ENCODE assay signal across 24 cellular contexts in genomic region chr11:122418032-122418431, GRCh38.
"Had no signal": no experiment of that assay in that cellular context is flagged by ENCODE, and none has a peak within 500 bp of the region (broad histone marks: within the 10 kb centered on the region; RNA-seq: fewer than 3 reads in every experiment).

No MANE protein-coding gene starts in this region.

- H3K4me1 ChIP-seq: Peyer's patch, SJCRH30 had no signal

- H3K4me3 ChIP-seq: K562, PC-9, Peyer's patch, SJCRH30 had no signal

- H3K36me3 ChIP-seq: Peyer's patch, SJCRH30 had no signal

- H3K9me3 ChIP-seq: SJCRH30 had no signal

- H3K27ac ChIP-seq: HL-60, KMS-11, PC-9, Peyer's patch, SJCRH30 had no signal

- ATAC-seq: K562, Right ventricle myocardium inferior, SK-N-SH treated with all-trans-retinoic acid at 6 μM for 48 hours had no signal

- FAIRE-seq: HTR-8/SVneo, K562 had no signal

- DNase-seq: Kasumi-1, MM.1S, NCI-H1092 treated with DMSO at 0.1 percent for 48 hours, NCI-H1436, NCI-H187, NCI-H2029, NCI-H2081 treated with DMSO at 0.1 percent for 48 hours, NCI-H2171, NCI-H226, NCI-H446, NCI-H510A, NCI-H524 treated with DMSO at 0.1 percent for 48 hours, NCI-H69, NCI-H774, Peyer's patch, SHP77 treated with DMSO at 0.1 percent for 48 hours, SJCRH30 had no signal

- H2AFZ ChIP-seq: PC-9 had no signal

- H3K27me3 ChIP-seq: Peyer's patch, SJCRH30 had no signal

- H3K9ac ChIP-seq: KMS-11 had no signal

- H3K4me2 ChIP-seq: KMS-11, PC-9 had no signal
